In genomic region chr15:89127054-89127702, GRCh38 we compare ENCODE assay signal across 8 cellular contexts. TPM values are rescaled to one million over a fixed set of nuclear protein-coding genes. Genes with fewer than 3 reads are reported as not detected.
DNase-seq lines count a peak whose midpoint lies in the region; TF ChIP-seq lines count a peak whose summit lies in the region.
"Had no signal": no experiment of that assay in that cellular context is flagged by ENCODE, and none has a peak within 500 bp of the region (broad histone marks: within the 10 kb centered on the region; RNA-seq: fewer than 3 reads in every experiment).

No MANE protein-coding gene starts in this region.

- H3K4me1 ChIP-seq in MM.1S (ENCODE audit: low read length) (peaks cover 82% of the 10 kb centered on the region), osteoblast (ENCODE audit: insufficient read depth, low read length) (peaks cover 22% of the 10 kb centered on the region)

- H3K27me3 ChIP-seq in MM.1S (replicated peaks; ENCODE audit: insufficient read depth, low read length), result no peaks in the 10 kb centered on the region
- H3K27me3 ChIP-seq in osteoblast (ENCODE audit: insufficient read depth, low read length), result no peaks in the 10 kb centered on the region

- H3K9ac ChIP-seq in MM.1S (ENCODE audit: low read length), result no peak overlapping the region

- H3K36me3 ChIP-seq in MM.1S (replicated peaks; ENCODE audit: insufficient read depth, low read length) (peaks cover 4% of the 10 kb centered on the region; the same call in 1 of the 2 replicates), osteoblast (ENCODE audit: insufficient read depth, low read length) (peaks cover 44% of the 10 kb centered on the region)

- H4K20me1 ChIP-seq in MM.1S (ENCODE audit: insufficient read depth, low read length) (no peaks in the 10 kb centered on the region), osteoblast (ENCODE audit: insufficient read depth, low read length) (no peaks in the 10 kb centered on the region)

- H3K9me3 ChIP-seq in MM.1S (replicated peaks; ENCODE audit: insufficient read depth, low read length), result no peaks in the 10 kb centered on the region
- H3K9me3 ChIP-seq in osteoblast (ENCODE audit: low read depth, low read length), result no peaks in the 10 kb centered on the region

- H3K9me2 ChIP-seq in MM.1S (replicated peaks; ENCODE audit: insufficient read depth, low read length), result no peaks in the 10 kb centered on the region

- H2AFZ ChIP-seq in MM.1S (ENCODE audit: low read length) (no peak overlapping the region), osteoblast (ENCODE audit: low read length) (no peak overlapping the region)

- peak; percentile 46 for DNase-seq in ELR (ENCODE audit: low read depth)
- peak; percentile 35 for DNase-seq in MM.1S
- DNase-seq in choroid plexus epithelial cell (ENCODE audit: low read depth), result no peak
- no peak for DNase-seq in osteoblast (ENCODE audit: insufficient read length, low spot score, missing footprints)
- no peak for DNase-seq in NCI-H2196 treated with DMSO at 0.1 percent for 48 hours (lab: John Stamatoyannopoulos, UW; ENCODE audit: unreplicated experiment)
- DNase-seq in T-helper 9 cell, result no peak
- DNase-seq in UCSD-AML1 (lab: John Stamatoyannopoulos, UW; ENCODE audit: unreplicated experiment), result no peak
- DNase-seq: NCI-H1417 treated with DMSO at 0.1 percent for 48 hours had no signal

- peaks cover 49% of the 10 kb centered on the region for H3F3A ChIP-seq in MM.1S (ENCODE audit: insufficient read depth, low read length)

- no peak overlapping the region for H3K4me2 ChIP-seq in MM.1S (ENCODE audit: low read depth, low read length)
- no peak overlapping the region for H3K4me2 ChIP-seq in osteoblast (ENCODE audit: insufficient read depth, low read length)

- TF ChIP-seq CTCF in MM.1S (IDR thresholded peaks at IDR 0.05; ENCODE audit: low read length) (peak; percentile 29), choroid plexus epithelial cell (conservative IDR thresholded peaks at IDR 0.05; ENCODE audit: low read depth, low read length) (peak; percentile 28), osteoblast (IDR thresholded peaks at IDR 0.05; ENCODE audit: extremely low read depth, low read depth, low read length) (peak; percentile 32)

- peaks cover 73% of the 10 kb centered on the region for H3K79me2 ChIP-seq in MM.1S (ENCODE audit: low read length)
- peaks cover 41% of the 10 kb centered on the region for H3K79me2 ChIP-seq in osteoblast (ENCODE audit: insufficient read depth, low read length)

- peak overlapping the region; percentile 49; the same call in 1 of the 2 replicates for H3K27ac ChIP-seq in MM.1S (ENCODE audit: low read length)
- no peak overlapping the region for H3K27ac ChIP-seq in osteoblast (ENCODE audit: low read depth, low read length)

- H3K4me3 ChIP-seq in MM.1S (ENCODE audit: low read length) (no peak overlapping the region), choroid plexus epithelial cell (ENCODE audit: low read depth, low read length) (no peak overlapping the region), osteoblast (ENCODE audit: insufficient read depth, low read length) (no peak overlapping the region)

RNA-seq across cellular contexts. Expression of gene ABHD2, which starts 38.9 kb away (rescaled TPM):
- 115 and 151 TPM in 2 replicates for total RNA-seq in osteoblast

Comparison
In these comparisons a context has a peak if more than half of its experiments do, and no peak if none do; other contexts are left out.
1. DNase-seq: peak in ELR (single experiment) and MM.1S (single experiment); none in choroid plexus epithelial cell (single experiment), osteoblast (single experiment), NCI-H2196 treated with DMSO at 0.1 percent for 48 hours (single experiment), T-helper 9 cell (single experiment) and UCSD-AML1 (single experiment).
2. Peak in every context shown above with its lines, with median percentiles within 50 percentile points of each other: CTCF ChIP-seq.